Comparison of ENCODE assay signal across 9 cellular contexts in genomic region chr6:97053643-97054411, GRCh38.
DNase-seq lines count a peak whose midpoint lies in the region; ATAC-seq, FAIRE-seq and TF ChIP-seq lines count a peak whose summit lies in the region.
"Had no signal": no experiment of that assay in that cellular context is flagged by ENCODE, and none has a peak within 500 bp of the region (broad histone marks: within the 10 kb centered on the region; RNA-seq: fewer than 3 reads in every experiment).

No MANE protein-coding gene starts in this region.

- peak; percentile 51 for DNase-seq in DMS 273 (lab: John Stamatoyannopoulos, UW; ENCODE audit: unreplicated experiment)
- no peak for DNase-seq in DMS 273 treated with DMSO at 0.1 percent for 48 hours (lab: John Stamatoyannopoulos, UW)
- DNase-seq in NCI-H748 (lab: John Stamatoyannopoulos, UW; ENCODE audit: unreplicated experiment), result peak; percentile 25
- peak; percentile 29 for DNase-seq in endothelial cell of umbilical vein (ENCODE audit: low read depth, low spot score)
- no peak for DNase-seq in retinal pigment epithelial cell (ENCODE audit: low read depth)
- DNase-seq: mucosa of descending colon had no signal

- H3K9me3 ChIP-seq in endothelial cell of umbilical vein (replicated peaks; ENCODE audit: control insufficient read depth, insufficient read depth, low read length), result no peaks in the 10 kb centered on the region
- H3K9me3 ChIP-seq: mucosa of descending colon had no signal

- no peaks in the 10 kb centered on the region for H3K9me1 ChIP-seq in endothelial cell of umbilical vein (replicated peaks; ENCODE audit: control insufficient read depth, extremely low read depth, insufficient read depth, low read length)

- no peak overlapping the region for H3K27ac ChIP-seq in endothelial cell of umbilical vein (ENCODE audit: insufficient read depth, low read depth, low read length)

- POLR2A ChIA-PET in endothelial cell of umbilical vein (lab: Charles Lee), result no interaction called here

- H3K4me2 ChIP-seq in endothelial cell of umbilical vein (ENCODE audit: insufficient read depth, low read length), result no peak overlapping the region

- CTCF ChIA-PET in endothelial cell of umbilical vein (lab: Charles Lee), result no interaction called here

- no peak for TF ChIP-seq POLR2A in endothelial cell of umbilical vein (IDR thresholded peaks at IDR 0.05; ENCODE audit: low read depth, low read length)

- no peaks in the 10 kb centered on the region for H4K20me1 ChIP-seq in endothelial cell of umbilical vein (replicated peaks; ENCODE audit: control insufficient read depth, extremely low read depth, insufficient read depth, low read length)

- H3K4me3 ChIP-seq in endothelial cell of umbilical vein (replicated peaks in 1 of 3; ENCODE audit: insufficient read depth in 1 of 3, low read depth in 1 of 3, low read length in 3 of 3) (no peak overlapping the region), retinal pigment epithelial cell (ENCODE audit: low read length) (no peak overlapping the region)
- H3K4me3 ChIP-seq: mucosa of descending colon had no signal

- dilution Hi-C loops in endothelial cell of umbilical vein (cut with MboI; ENCODE audit: extremely low pct_ligation_motif_present, low sequenced_read_pairs), result no loop called here

- H3K36me3 ChIP-seq in endothelial cell of umbilical vein (ENCODE audit: control insufficient read depth in 2 of 2, extremely low read depth in 1 of 2, insufficient read depth in 2 of 2, low read length in 2 of 2), result no peaks in the 10 kb centered on the region

- H2AFZ ChIP-seq in endothelial cell of umbilical vein (ENCODE audit: low read depth, low read length), result no peak overlapping the region

- no peak for ATAC-seq in GM19035 (IDR thresholded peaks at IDR 0.05; ENCODE audit: unreplicated experiment)
- no peak for ATAC-seq in HG03521 (IDR thresholded peaks at IDR 0.05; ENCODE audit: unreplicated experiment)
- ATAC-seq in HG03354 (IDR thresholded peaks at IDR 0.05; ENCODE audit: poor library complexity, severe bottlenecking, unreplicated experiment), result no peak
- ATAC-seq: mucosa of descending colon had no signal

- H3K79me2 ChIP-seq in endothelial cell of umbilical vein (ENCODE audit: control insufficient read depth, insufficient read depth, low read length), result no peaks in the 10 kb centered on the region

- peak; percentile 5 to 15 for TF ChIP-seq CTCF in endothelial cell of umbilical vein (IDR thresholded peaks at IDR 0.05; ENCODE audit: extremely low read depth in 1 of 2, insufficient read depth in 1 of 2, low read depth in 1 of 2, low read length in 2 of 2)
- peak; percentile 53 for TF ChIP-seq CTCF in retinal pigment epithelial cell (conservative IDR thresholded peaks at IDR 0.05; ENCODE audit: low read depth, low read length)

- no peak overlapping the region for H3K9ac ChIP-seq in endothelial cell of umbilical vein (replicated peaks; ENCODE audit: extremely low read depth, insufficient read depth, low read length)

- peaks cover 6 to 17% of the 10 kb centered on the region in 2 experiments for H3K27me3 ChIP-seq in endothelial cell of umbilical vein (ENCODE audit: control insufficient read depth in 2 of 2, insufficient read depth in 2 of 2, low read length in 2 of 2)

- no peaks in the 10 kb centered on the region for H3K4me1 ChIP-seq in endothelial cell of umbilical vein (ENCODE audit: control insufficient read depth, extremely low read depth, insufficient read depth, low read length)

- no peak for FAIRE-seq in endothelial cell of umbilical vein (lab: Jason Lieb, UNC)

- BruUV-seq in endothelial cell of umbilical vein (replicated peaks; lab: Mats Ljungman, UMichigan), result no TSS peak

- intact Hi-C loops in endothelial cell of umbilical vein (cut with micrococcal nuclease), result loop anchor here (1.0 kb wide), 3 partner anchors 155 to 428 kb away; no protein-coding TSS in a partner anchor

TF ChIP-seq in endothelial cell of umbilical vein, 7 proteins besides CTCF, POLR2A, EP300 and RAD21:
- no peak for TF ChIP-seq MYC (IDR thresholded peaks at IDR 0.05; ENCODE audit: low read depth, low read length)
- no peak for TF ChIP-seq GATA2 (IDR thresholded peaks at IDR 0.05; ENCODE audit: insufficient read depth, insufficient read length, low read depth, low read length)
- TF ChIP-seq EZH2 (IDR thresholded peaks at IDR 0.05; ENCODE audit: borderline replicate concordance, low read depth, low read length, severe bottlenecking), result no peak
- TF ChIP-seq MAX (IDR thresholded peaks at IDR 0.05; ENCODE audit: insufficient read depth, insufficient read length), result no peak
- no peak for TF ChIP-seq POLR2AphosphoS5 (IDR thresholded peaks at IDR 0.05; ENCODE audit: insufficient read depth, low read depth, low read length)
- TF ChIP-seq FOS (IDR thresholded peaks at IDR 0.05; ENCODE audit: borderline replicate concordance, insufficient read depth, low read length), result no peak
- TF ChIP-seq JUN (IDR thresholded peaks at IDR 0.05; ENCODE audit: borderline replicate concordance, insufficient read depth, insufficient read length, low read depth), result no peak

Comparison
In these comparisons a context has a peak if more than half of its experiments do, and no peak if none do; other contexts are left out.
1. DNase-seq: peak in DMS 273 (single experiment), NCI-H748 (single experiment) and endothelial cell of umbilical vein (single experiment); none in DMS 273 treated with DMSO at 0.1 percent for 48 hours (single experiment) and retinal pigment epithelial cell (single experiment).